ENCODE assay signal across 13 cellular contexts in the genomic region with DNA sequence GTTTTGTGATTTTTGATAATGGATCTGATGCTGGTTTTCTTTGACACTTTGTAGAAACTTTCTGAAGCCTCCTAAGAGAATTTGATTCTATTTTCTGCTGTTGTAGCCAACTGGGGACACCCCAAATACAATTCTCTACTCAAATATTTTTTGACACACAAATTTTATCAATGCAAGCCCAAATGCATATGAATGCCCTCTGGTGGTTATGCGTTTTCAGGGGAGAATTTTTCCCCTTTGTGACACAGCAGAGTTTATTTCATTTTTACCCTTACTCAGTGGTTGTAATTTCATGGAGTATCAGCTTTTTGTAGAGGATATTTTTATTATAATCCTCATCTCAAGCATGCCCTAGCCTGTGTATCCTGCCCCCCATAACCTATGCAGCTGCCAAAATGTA. TPM values are rescaled to one million over a fixed set of nuclear protein-coding genes. Genes with fewer than 3 reads are reported as not detected.
DNase-seq lines count a peak whose midpoint lies in the region; ATAC-seq and TF ChIP-seq lines count a peak whose summit lies in the region.
"Had no signal": no experiment of that assay in that cellular context is flagged by ENCODE, and none has a peak within 500 bp of the region (broad histone marks: within the 10 kb centered on the region; RNA-seq: fewer than 3 reads in every experiment).

No MANE protein-coding gene starts in this region.

- H3K27ac Mint-ChIP-seq in activated T-cell treated with anti-CD3 and anti-CD28 coated beads, Interleukin-2, amount 50 U/mL, for 72 hours = no peak overlapping the region
- H3K27ac Mint-ChIP-seq in activated T-helper 1 cell treated with anti-CD3 and anti-CD28 coated beads, Interleukin-12 subunit alpha, Interleukin-12 subunit beta, Interleukin-2, Interleukin-4 antibody, amounts not matched to agents 30 ng/mL and 10 ng/mL and 1 ng/mL, durations not matched to agents 14 hours and 24 hours and 36 hours = no peak overlapping the region
- H3K27ac Mint-ChIP-seq: activated CD8-positive, alpha-beta T cell treated with anti-CD3 and anti-CD28 coated beads for 36 hours had no signal

- H3K4me3 Mint-ChIP-seq in activated T-cell treated with anti-CD3 and anti-CD28 coated beads, Interleukin-2, amount 50 U/mL, for 72 hours = no peak overlapping the region
- no peak overlapping the region for H3K4me3 Mint-ChIP-seq in activated T-helper 1 cell treated with anti-CD3 and anti-CD28 coated beads, Interleukin-12 subunit alpha, Interleukin-12 subunit beta, Interleukin-2, Interleukin-4 antibody, amounts not matched to agents 30 ng/mL and 10 ng/mL and 1 ng/mL, durations not matched to agents 14 hours and 24 hours and 36 hours
- H3K4me3 Mint-ChIP-seq: activated CD8-positive, alpha-beta T cell treated with anti-CD3 and anti-CD28 coated beads for 36 hours had no signal

- H3K27ac ChIP-seq in RWPE2 (ENCODE audit: poor library complexity, severe bottlenecking) (no peak overlapping the region), foreskin keratinocyte (no peak overlapping the region)

- peak; percentile 20 for TF ChIP-seq CTCF in AG09319 (IDR thresholded peaks at IDR 0.05; ENCODE audit: low read depth, low read length)
- TF ChIP-seq CTCF in HFF-Myc (IDR thresholded peaks at IDR 0.05; ENCODE audit: low read depth, low read length, missing control alignments) = peak; percentile 20
- TF ChIP-seq CTCF in RWPE2 (IDR thresholded peaks at IDR 0.05; ENCODE audit: poor library complexity, severe bottlenecking) = peak; percentile 53
- TF ChIP-seq CTCF in foreskin keratinocyte (conservative IDR thresholded peaks at IDR 0.05) = peak; percentile 63

- H3K9me3 ChIP-seq in RWPE2 (ENCODE audit: severe bottlenecking) = no peaks in the 10 kb centered on the region

- DNase-seq in AG09319 (ENCODE audit: extremely low read depth, low read depth) = no peak
- no peak for DNase-seq in HFF-Myc (ENCODE audit: extremely low read depth, low read depth)
- no peak for DNase-seq in RWPE2 (ENCODE audit: low spot score)
- no peak for DNase-seq in foreskin keratinocyte
- DNase-seq in activated T-cell treated with anti-CD3 and anti-CD28 coated beads, Interleukin-2, amount 50 U/mL, for 72 hours = no peak
- no peak for DNase-seq in NCI-H1092 treated with DMSO at 0.1 percent for 48 hours (lab: John Stamatoyannopoulos, UW)
- no peak for DNase-seq in left lobe of liver (ENCODE audit: low spot score)
- no peak for DNase-seq in activated T-helper 1 cell treated with anti-CD3 and anti-CD28 coated beads, Interleukin-12 subunit alpha, Interleukin-12 subunit beta, Interleukin-2, Interleukin-4 antibody, amounts not matched to agents 30 ng/mL and 10 ng/mL and 1 ng/mL, durations not matched to agents 14 hours and 24 hours and 36 hours (ENCODE audit: low spot score)
- DNase-seq: activated CD8-positive, alpha-beta T cell treated with anti-CD3 and anti-CD28 coated beads for 36 hours; NCI-H1105; NCI-H748 treated with DMSO at 0.1 percent for 48 hours; right cardiac atrium; trophoblast cell had no signal

- H3K9me3 Mint-ChIP-seq in activated T-cell treated with anti-CD3 and anti-CD28 coated beads, Interleukin-2, amount 50 U/mL, for 72 hours = peaks cover 0 to 2% of the 10 kb centered on the region in 2 donors
- no peaks in the 10 kb centered on the region for H3K9me3 Mint-ChIP-seq in activated T-helper 1 cell treated with anti-CD3 and anti-CD28 coated beads, Interleukin-12 subunit alpha, Interleukin-12 subunit beta, Interleukin-2, Interleukin-4 antibody, amounts not matched to agents 30 ng/mL and 10 ng/mL and 1 ng/mL, durations not matched to agents 14 hours and 24 hours and 36 hours

- H3K4me3 ChIP-seq in HFF-Myc (replicated peaks; ENCODE audit: low read depth, low read length) = no peak overlapping the region
- no peak overlapping the region for H3K4me3 ChIP-seq in RWPE2 (ENCODE audit: severe bottlenecking)

- no peak for ATAC-seq in RWPE2 (ENCODE audit: low read depth)
- no peak for ATAC-seq in foreskin keratinocyte
- ATAC-seq in activated T-cell treated with anti-CD3 and anti-CD28 coated beads, Interleukin-2, amount 50 U/mL, for 72 hours (replicated peaks in 1 of 2) = no peak
- ATAC-seq in left lobe of liver = no peak
- ATAC-seq: activated CD8-positive, alpha-beta T cell treated with anti-CD3 and anti-CD28 coated beads for 36 hours; right cardiac atrium had no signal

- no peaks in the 10 kb centered on the region for H3K36me3 ChIP-seq in RWPE2 (ENCODE audit: low read depth)

- intact Hi-C loops in activated T-helper 1 cell treated with anti-CD3 and anti-CD28 coated beads, Interleukin-12 subunit alpha, Interleukin-12 subunit beta, Interleukin-2, Interleukin-4 antibody, amounts not matched to agents 30 ng/mL and 10 ng/mL and 1 ng/mL, durations not matched to agents 14 hours and 24 hours and 36 hours (cut with micrococcal nuclease) = loop anchor here (5.0 kb wide), 1 partner anchor 131 kb away; no protein-coding TSS in a partner anchor

- H3K27me3 Mint-ChIP-seq in activated T-cell treated with anti-CD3 and anti-CD28 coated beads, Interleukin-2, amount 50 U/mL, for 72 hours (ENCODE audit: low read depth) = no peaks in the 10 kb centered on the region
- peaks cover 3% of the 10 kb centered on the region for H3K27me3 Mint-ChIP-seq in activated T-helper 1 cell treated with anti-CD3 and anti-CD28 coated beads, Interleukin-12 subunit alpha, Interleukin-12 subunit beta, Interleukin-2, Interleukin-4 antibody, amounts not matched to agents 30 ng/mL and 10 ng/mL and 1 ng/mL, durations not matched to agents 14 hours and 24 hours and 36 hours (ENCODE audit: insufficient read depth)
- H3K27me3 Mint-ChIP-seq: activated CD8-positive, alpha-beta T cell treated with anti-CD3 and anti-CD28 coated beads for 36 hours had no signal

- no peaks in the 10 kb centered on the region for H3K36me3 Mint-ChIP-seq in activated T-cell treated with anti-CD3 and anti-CD28 coated beads, Interleukin-2, amount 50 U/mL, for 72 hours (ENCODE audit: insufficient read depth in 2 of 2)
- no peaks in the 10 kb centered on the region for H3K36me3 Mint-ChIP-seq in activated T-helper 1 cell treated with anti-CD3 and anti-CD28 coated beads, Interleukin-12 subunit alpha, Interleukin-12 subunit beta, Interleukin-2, Interleukin-4 antibody, amounts not matched to agents 30 ng/mL and 10 ng/mL and 1 ng/mL, durations not matched to agents 14 hours and 24 hours and 36 hours (ENCODE audit: low read depth)

- no peaks in the 10 kb centered on the region for H3K4me1 Mint-ChIP-seq in activated T-cell treated with anti-CD3 and anti-CD28 coated beads, Interleukin-2, amount 50 U/mL, for 72 hours (ENCODE audit: low read depth)
- H3K4me1 Mint-ChIP-seq in activated T-helper 1 cell treated with anti-CD3 and anti-CD28 coated beads, Interleukin-12 subunit alpha, Interleukin-12 subunit beta, Interleukin-2, Interleukin-4 antibody, amounts not matched to agents 30 ng/mL and 10 ng/mL and 1 ng/mL, durations not matched to agents 14 hours and 24 hours and 36 hours (ENCODE audit: low read depth) = no peaks in the 10 kb centered on the region

- H3K27me3 ChIP-seq in RWPE2 (ENCODE audit: insufficient read depth, poor library complexity, severe bottlenecking) = no peaks in the 10 kb centered on the region
- H3K27me3 ChIP-seq in foreskin keratinocyte = no peaks in the 10 kb centered on the region

- H3K4me1 ChIP-seq in RWPE2 (ENCODE audit: insufficient read depth, poor library complexity, severe bottlenecking) (no peaks in the 10 kb centered on the region), foreskin keratinocyte (no peaks in the 10 kb centered on the region)

RNA-seq across cellular contexts. Expression of a gene that starts 44.7 kb away (rescaled TPM):
- total RNA-seq in foreskin keratinocyte = 38.4 and 39.2 TPM in 2 replicates
- 14.3 and 17.6 TPM in 2 replicates for polyA plus RNA-seq in foreskin keratinocyte
- total RNA-seq in activated T-cell treated with anti-CD3 and anti-CD28 coated beads, Interleukin-2, amount 50 U/mL, for 72 hours = 10 to 100 TPM; 36.3 to 40.1 TPM
- total RNA-seq in left lobe of liver = 3.1 TPM
- 41.3 and 41.7 TPM in 2 replicates for total RNA-seq in activated T-helper 1 cell treated with anti-CD3 and anti-CD28 coated beads, Interleukin-12 subunit alpha, Interleukin-12 subunit beta, Interleukin-2, Interleukin-4 antibody, amounts not matched to agents 30 ng/mL and 10 ng/mL and 1 ng/mL, durations not matched to agents 14 hours and 24 hours and 36 hours
